In the genomic region with DNA sequence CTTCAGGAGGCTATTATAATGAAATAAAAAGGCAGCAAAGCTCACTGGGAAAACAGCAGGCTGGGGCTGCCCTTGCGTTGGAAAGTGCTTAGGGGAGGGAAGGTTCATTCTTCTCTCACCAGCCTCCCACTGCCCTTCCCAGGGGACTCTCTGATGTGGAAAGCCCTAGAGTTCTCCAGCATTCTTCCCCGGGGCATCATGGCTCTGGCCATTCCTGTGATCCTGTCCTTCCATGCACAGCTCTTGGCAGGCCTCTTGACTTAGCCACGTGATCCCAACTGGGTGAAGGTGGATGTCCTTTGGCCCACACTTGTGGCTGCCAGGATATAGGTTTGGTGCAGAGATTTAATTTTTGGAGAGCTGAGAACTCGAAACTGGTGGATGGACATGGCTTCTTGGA, we compare ENCODE assay signal across 21 cellular contexts. TPM values are rescaled to one million over a fixed set of nuclear protein-coding genes. Genes with fewer than 3 reads are reported as not detected.
"Had no signal": no experiment of that assay in that cellular context is flagged by ENCODE, and none has a peak within 500 bp of the region (broad histone marks: within the 10 kb centered on the region; RNA-seq: fewer than 3 reads in every experiment).

No MANE protein-coding gene starts in this region.

- DNase-seq: cortex of kidney; dorsolateral prefrontal cortex; effector CD8-positive, alpha-beta T cell; heart left ventricle; hypothalamus; kidney glomerular epithelial cell; mammary epithelial cell; mucosa of descending colon; naive thymus-derived CD8-positive, alpha-beta T cell; nucleus accumbens; ovary; small intestine; stimulated activated CD4-positive, alpha-beta T cell treated with anti-CD3 and anti-CD28 coated beads, Interleukin-12 subunit alpha, Interleukin-12 subunit beta, amount 100 ng/mL, for 4 hours; stimulated activated naive CD4-positive, alpha-beta T cell; upper lobe of left lung had no signal

- H3K9me3 ChIP-seq: mucosa of descending colon, ovary, right atrium auricular region, upper lobe of left lung, vagina had no signal

- H3K27ac ChIP-seq: dorsolateral prefrontal cortex, heart left ventricle, ovary, right atrium auricular region, upper lobe of left lung, vagina had no signal

- ATAC-seq: heart left ventricle; left lobe of liver; mucosa of descending colon; naive thymus-derived CD8-positive, alpha-beta T cell had no signal

- H3K4me3 ChIP-seq: dorsolateral prefrontal cortex, heart left ventricle, mucosa of descending colon, ovary, right atrium auricular region, upper lobe of left lung, vagina had no signal

- H3K36me3 ChIP-seq: heart left ventricle, ovary, right atrium auricular region, upper lobe of left lung, vagina had no signal

- H3K4me1 ChIP-seq: right atrium auricular region, vagina had no signal

- H3K27me3 ChIP-seq: ovary, right atrium auricular region, upper lobe of left lung, vagina had no signal

RNA-seq across cellular contexts. Expression of a gene that starts 58.0 kb away (rescaled TPM):
- total RNA-seq: fibroblast of lung, glomerular endothelial cell, mammary epithelial cell had no signal
- polyA plus RNA-seq: fibroblast of lung, mammary epithelial cell, neural cell had no signal
